In genomic region chr7:43112941-43113621, GRCh38 we compare ENCODE assay signal across 1 cellular context.
A peak's percentile ranks its signal among the peaks of the same experiment; 100 is the strongest.
TF ChIP-seq lines count a peak whose summit lies in the region.

No MANE protein-coding gene starts in this region.

TF ChIP-seq in HEK293, 187 proteins besides CTCF, POLR2A, EP300 and RAD21 (continued from another document and continues in another):
- TF ChIP-seq REST (tag by site-specific recombination; IDR thresholded peaks at IDR 0.05) = no peak
- TF ChIP-seq ZNF555 (tag by site-specific recombination; conservative IDR thresholded peaks at IDR 0.05) = no peak
- TF ChIP-seq ZNF707 (tag by site-specific recombination; IDR thresholded peaks at IDR 0.05) = no peak
- TF ChIP-seq ZBTB44 (tag by site-specific recombination; IDR thresholded peaks at IDR 0.05) = no peak
- no peak for TF ChIP-seq ZNF311 (tag by site-specific recombination; IDR thresholded peaks at IDR 0.05; ENCODE audit: borderline replicate concordance)
- no peak for TF ChIP-seq ZNF18 (tag by site-specific recombination; IDR thresholded peaks at IDR 0.05)
- no peak; the same call in 1 of the 2 replicates for TF ChIP-seq PRDM10 (tag by site-specific recombination; IDR thresholded peaks at IDR 0.05)
- TF ChIP-seq ZBTB17 (tag by site-specific recombination; IDR thresholded peaks at IDR 0.05) = no peak; the same call in 1 of the 2 replicates
- TF ChIP-seq ZNF473 (tag by site-specific recombination; IDR thresholded peaks at IDR 0.05) = no peak
- TF ChIP-seq ZNF692 (tag by site-specific recombination; IDR thresholded peaks at IDR 0.05) = 0 out of 2 replicates have a peak, but pooled peaks have one; percentile 13
- no peak for TF ChIP-seq AEBP2 (tag by site-specific recombination; IDR thresholded peaks at IDR 0.05; ENCODE audit: borderline replicate concordance)
- TF ChIP-seq ZEB2 (tag by site-specific recombination; IDR thresholded peaks at IDR 0.05) = no peak
- TF ChIP-seq ZNF24 (tag by site-specific recombination; IDR thresholded peaks at IDR 0.05) = no peak
- TF ChIP-seq ZBTB10 (tag by site-specific recombination; IDR thresholded peaks at IDR 0.05) = no peak; the same call in 1 of the 2 replicates
- no peak for TF ChIP-seq ZNF785 (tag by site-specific recombination; IDR thresholded peaks at IDR 0.05)
- TF ChIP-seq ZNF121 (tag by site-specific recombination; IDR thresholded peaks at IDR 0.05) = no peak
- TF ChIP-seq ZNF843 (tag by site-specific recombination; IDR thresholded peaks at IDR 0.05) = no peak
- no peak for TF ChIP-seq ZNF214 (tag by site-specific recombination; IDR thresholded peaks at IDR 0.05; ENCODE audit: borderline replicate concordance)
- TF ChIP-seq ZNF645 (tag by site-specific recombination; IDR thresholded peaks at IDR 0.05) = no peak
- TF ChIP-seq MYNN (tag by site-specific recombination; IDR thresholded peaks at IDR 0.05; ENCODE audit: borderline replicate concordance) = no peak
- TF ChIP-seq ZSCAN23 (tag by site-specific recombination; IDR thresholded peaks at IDR 0.05) = no peak
- TF ChIP-seq ZNF391 (tag by site-specific recombination; IDR thresholded peaks at IDR 0.05; ENCODE audit: borderline replicate concordance, low read depth) = no peak
- TF ChIP-seq ZNF529 (tag by site-specific recombination; IDR thresholded peaks at IDR 0.05; ENCODE audit: insufficient replicate concordance) = no peak
- no peak for TF ChIP-seq BCL11B (tag by site-specific recombination; IDR thresholded peaks at IDR 0.05; ENCODE audit: low read depth)
- no peak for TF ChIP-seq ZNF513 (tag by site-specific recombination; IDR thresholded peaks at IDR 0.05)
- no peak for TF ChIP-seq ZNF544 (tag by site-specific recombination; IDR thresholded peaks at IDR 0.05)
- TF ChIP-seq ZNF148 (tag by site-specific recombination; IDR thresholded peaks at IDR 0.05; ENCODE audit: borderline replicate concordance) = no peak
- TF ChIP-seq PBX3 (CRISPR knock-in tag; IDR thresholded peaks at IDR 0.05) = no peak
- TF ChIP-seq ZNF2 (tag by site-specific recombination; IDR thresholded peaks at IDR 0.05) = peak; percentile 10; the same call in 1 of the 2 replicates
- TF ChIP-seq ZNF626 (tag by site-specific recombination; IDR thresholded peaks at IDR 0.05) = no peak
